In genomic region chr6:143059616-143060353, GRCh38 we compare ENCODE assay signal across 1 cellular context.
TF ChIP-seq lines count a peak whose summit lies in the region.

No MANE protein-coding gene starts in this region.

TF ChIP-seq in HepG2, 621 proteins besides CTCF, POLR2A, EP300 and RAD21 (continued from another document and continues in another):
- no peak for TF ChIP-seq MYNN (CRISPR knock-in tag; IDR thresholded peaks at IDR 0.05; ENCODE audit: low read depth)
- TF ChIP-seq ARNT (IDR thresholded peaks at IDR 0.05), result no peak
- no peak for TF ChIP-seq MNT (IDR thresholded peaks at IDR 0.05)
- no peak for TF ChIP-seq SCMH1 (CRISPR knock-in tag; IDR thresholded peaks at IDR 0.05; ENCODE audit: borderline replicate concordance)
- TF ChIP-seq HNF1B (CRISPR knock-in tag; IDR thresholded peaks at IDR 0.05), result peak; percentile 56; the same call in 1 of the 2 replicates
- TF ChIP-seq MAF1 (CRISPR knock-in tag; IDR thresholded peaks at IDR 0.05; ENCODE audit: borderline replicate concordance), result no peak
- no peak for TF ChIP-seq GPBP1L1 (CRISPR knock-in tag; IDR thresholded peaks at IDR 0.05)
- TF ChIP-seq GATAD1 (CRISPR knock-in tag; IDR thresholded peaks at IDR 0.05), result no peak
- TF ChIP-seq ZNF251 (CRISPR knock-in tag; IDR thresholded peaks at IDR 0.05), result no peak
- no peak for TF ChIP-seq AKAP8 (CRISPR knock-in tag; IDR thresholded peaks at IDR 0.05)
- no peak for TF ChIP-seq ZNF263 (CRISPR knock-in tag; IDR thresholded peaks at IDR 0.05)
- TF ChIP-seq ZNF17 (CRISPR knock-in tag; IDR thresholded peaks at IDR 0.05), result no peak
- TF ChIP-seq ZSCAN9 (CRISPR knock-in tag; IDR thresholded peaks at IDR 0.05; ENCODE audit: borderline replicate concordance), result peak; percentile 38; the same call in 1 of the 2 replicates
- no peak for TF ChIP-seq NCOR1 (IDR thresholded peaks at IDR 0.05; ENCODE audit: borderline replicate concordance, low read length)
- no peak for TF ChIP-seq ZNF839 (CRISPR knock-in tag; IDR thresholded peaks at IDR 0.05; ENCODE audit: borderline replicate concordance)
- TF ChIP-seq ISL2 (CRISPR knock-in tag; IDR thresholded peaks at IDR 0.05), result no peak
- TF ChIP-seq ZNF567 (CRISPR knock-in tag; IDR thresholded peaks at IDR 0.05; ENCODE audit: borderline replicate concordance), result no peak
- TF ChIP-seq ZFX (CRISPR knock-in tag; IDR thresholded peaks at IDR 0.05; ENCODE audit: low read depth), result no peak
- TF ChIP-seq ZC3H4 (CRISPR knock-in tag; IDR thresholded peaks at IDR 0.05; ENCODE audit: borderline replicate concordance), result peak; percentile 72
- TF ChIP-seq ZNF841 (CRISPR knock-in tag; IDR thresholded peaks at IDR 0.05; ENCODE audit: borderline replicate concordance), result no peak
- TF ChIP-seq FUBP1 (CRISPR knock-in tag; IDR thresholded peaks at IDR 0.05; ENCODE audit: borderline replicate concordance), result no peak
- TF ChIP-seq SAP130 (CRISPR knock-in tag; IDR thresholded peaks at IDR 0.05; ENCODE audit: low read depth), result peak; percentile 91
- TF ChIP-seq ZNF768 (CRISPR knock-in tag; IDR thresholded peaks at IDR 0.05), result no peak
- no peak for TF ChIP-seq ZZZ3 (CRISPR knock-in tag; IDR thresholded peaks at IDR 0.05; ENCODE audit: borderline replicate concordance)
- TF ChIP-seq POLR2AphosphoS2 (IDR thresholded peaks at IDR 0.05; ENCODE audit: low read depth, low read length), result peak; percentile 44; the same call in 1 of the 2 replicates
- no peak for TF ChIP-seq PRPF4 (IDR thresholded peaks at IDR 0.05; ENCODE audit: low read depth, low read length, poor library complexity, severe bottlenecking)
- peak; percentile 57; the same call in 1 of the 2 replicates for TF ChIP-seq NFYC (CRISPR knock-in tag; IDR thresholded peaks at IDR 0.05)
- 0 out of 2 replicates have a peak, but pooled peaks have one; percentile 39 for TF ChIP-seq SIX4 (CRISPR knock-in tag; IDR thresholded peaks at IDR 0.05)
- no peak for TF ChIP-seq ZMAT3 (CRISPR knock-in tag; conservative IDR thresholded peaks at IDR 0.05)
- no peak for TF ChIP-seq TCF12 (IDR thresholded peaks at IDR 0.05)
- TF ChIP-seq TCF12 (CRISPR knock-in tag; IDR thresholded peaks at IDR 0.05), result no peak
- TF ChIP-seq PHF21A (CRISPR knock-in tag; IDR thresholded peaks at IDR 0.05), result no peak; the same call in 1 of the 2 replicates
- TF ChIP-seq ZNF605 (CRISPR knock-in tag; IDR thresholded peaks at IDR 0.05), result no peak; the same call in 1 of the 2 replicates
- no peak for TF ChIP-seq ZBTB10 (CRISPR knock-in tag; IDR thresholded peaks at IDR 0.05; ENCODE audit: borderline replicate concordance)
- TF ChIP-seq FOXP4 (CRISPR knock-in tag; IDR thresholded peaks at IDR 0.05), result peak; percentile 70
- no peak for TF ChIP-seq BATF2 (CRISPR knock-in tag; IDR thresholded peaks at IDR 0.05)
- TF ChIP-seq HDAC2 (CRISPR knock-in tag; IDR thresholded peaks at IDR 0.05), result peak; percentile 27; the same call in 1 of the 2 replicates
- TF ChIP-seq CERS6 (CRISPR knock-in tag; IDR thresholded peaks at IDR 0.05), result no peak
- 0 out of 2 replicates have a peak, but pooled peaks have one; percentile 40 for TF ChIP-seq ZKSCAN8 (CRISPR knock-in tag; IDR thresholded peaks at IDR 0.05; ENCODE audit: borderline replicate concordance)
- TF ChIP-seq KDM3A (CRISPR knock-in tag; IDR thresholded peaks at IDR 0.05; ENCODE audit: low read depth), result no peak; the same call in 1 of the 2 replicates
- no peak for TF ChIP-seq BRF2 (CRISPR knock-in tag; IDR thresholded peaks at IDR 0.05)
- TF ChIP-seq RFXAP (CRISPR knock-in tag; IDR thresholded peaks at IDR 0.05; ENCODE audit: borderline replicate concordance), result no peak
- TF ChIP-seq IRF1 (CRISPR knock-in tag; IDR thresholded peaks at IDR 0.05; ENCODE audit: low read depth), result no peak
- TF ChIP-seq BCL6 (CRISPR knock-in tag; IDR thresholded peaks at IDR 0.05), result peak; percentile 70
- TF ChIP-seq FOXO4 (CRISPR knock-in tag; conservative IDR thresholded peaks at IDR 0.05), result no peak
- TF ChIP-seq ZNF382 (CRISPR knock-in tag; IDR thresholded peaks at IDR 0.05; ENCODE audit: borderline replicate concordance), result no peak
- TF ChIP-seq ZNF10 (CRISPR knock-in tag; IDR thresholded peaks at IDR 0.05; ENCODE audit: borderline replicate concordance, low read depth), result no peak
- TF ChIP-seq JARID2 (CRISPR knock-in tag; IDR thresholded peaks at IDR 0.05; ENCODE audit: insufficient replicate concordance), result no peak
- TF ChIP-seq ZNF556 (CRISPR knock-in tag; IDR thresholded peaks at IDR 0.05; ENCODE audit: borderline replicate concordance), result no peak
- peak; percentile 73 for TF ChIP-seq HMG20A (CRISPR knock-in tag; IDR thresholded peaks at IDR 0.05; ENCODE audit: borderline replicate concordance)
